ENCODE assay signal across 9 cellular contexts in genomic region chr2:161576421-161576820, GRCh38. TPM values are rescaled to one million over a fixed set of nuclear protein-coding genes. Genes with fewer than 3 reads are reported as not detected.
DNase-seq lines count a peak whose midpoint lies in the region; ATAC-seq and TF ChIP-seq lines count a peak whose summit lies in the region.
"Had no signal": no experiment of that assay in that cellular context is flagged by ENCODE, and none has a peak within 500 bp of the region (broad histone marks: within the 10 kb centered on the region; RNA-seq: fewer than 3 reads in every experiment).

No MANE protein-coding gene starts in this region.

- no peak overlapping the region for H4K5ac ChIP-seq in H9 (ENCODE audit: insufficient read length, low read depth, low read length)

- H2BK20ac ChIP-seq in H9 (ENCODE audit: low read depth, low read length, poor library complexity, severe bottlenecking) = no peak overlapping the region

- H2AFZ ChIP-seq in H9 (ENCODE audit: low read length) (peak overlapping the region; percentile 73), MM.1S (ENCODE audit: low read length) (no peak overlapping the region)

- no peaks in the 10 kb centered on the region for H4K20me1 ChIP-seq in H9 (ENCODE audit: control insufficient read depth, insufficient read depth, insufficient read length)
- no peaks in the 10 kb centered on the region for H4K20me1 ChIP-seq in MM.1S (ENCODE audit: insufficient read depth, low read length)

- no peak overlapping the region for H2BK12ac ChIP-seq in H9 (ENCODE audit: insufficient read length, low read depth, low read length)

- H4K91ac ChIP-seq in H9 (ENCODE audit: insufficient read length, low read depth, low read length) = no peak overlapping the region

- no peaks in the 10 kb centered on the region for H3K4me1 ChIP-seq in H9 (ENCODE audit: insufficient read depth, low read length)
- no peaks in the 10 kb centered on the region for H3K4me1 ChIP-seq in MM.1S (ENCODE audit: low read length)
- no peaks in the 10 kb centered on the region for H3K4me1 ChIP-seq in lower lobe of right lung

- H3K23ac ChIP-seq in H9 (ENCODE audit: insufficient read length, low read depth, low read length) = no peak overlapping the region

- WGBS in H9 (ENCODE audit: extremely low coverage, insufficient read length, low lambda C conversion rate) = no CpG with 5 or more reads among the region's 7 CpGs

- H2AK5ac ChIP-seq in H9 (ENCODE audit: insufficient read length, low read length) = no peak overlapping the region

- H3K4me3 Mint-ChIP-seq in H9 (no peak overlapping the region), natural killer cell (no peak overlapping the region)
- H3K4me3 Mint-ChIP-seq: T-helper 1 cell treated with Interleukin-12 subunit alpha and Interleukin-12 subunit beta and Interleukin-4 antibody, amounts not matched to agents 30 μg/mL and 1 μg/mL, for 36 hours had no signal

- H3K9me3 ChIP-seq in H9 (ENCODE audit: control insufficient read depth, low read depth, low read length) (no peaks in the 10 kb centered on the region), MM.1S (replicated peaks; ENCODE audit: insufficient read depth, low read length) (no peaks in the 10 kb centered on the region), lower lobe of right lung (no peaks in the 10 kb centered on the region)

- H3K4me3 ChIP-seq in MM.1S (ENCODE audit: low read length) (no peak overlapping the region), lower lobe of right lung (no peak overlapping the region)

- no peak overlapping the region for H3T11ph ChIP-seq in H9 (ENCODE audit: low read length)

- no peak overlapping the region for H3K4ac ChIP-seq in H9 (ENCODE audit: low read depth, low read length)

- no peak overlapping the region for H2BK15ac ChIP-seq in H9 (ENCODE audit: low read depth, low read length)

- ATAC-seq in lower lobe of right lung = no peak
- no peak for ATAC-seq in natural killer cell

- no peak overlapping the region for H3K27ac ChIP-seq in H9 (ENCODE audit: insufficient read length, low read depth, low read length)
- no peak overlapping the region for H3K27ac ChIP-seq in MM.1S (ENCODE audit: low read length)
- H3K27ac ChIP-seq in lower lobe of right lung = no peak overlapping the region

- H3K9ac ChIP-seq in H9 (ENCODE audit: extremely low read depth, insufficient read length, low read length) = no peak overlapping the region
- H3K9ac ChIP-seq in MM.1S (ENCODE audit: low read length) = no peak overlapping the region

- intact Hi-C loops in lower lobe of right lung (cut with DNase I) = no loop called here
- intact Hi-C loops in natural killer cell (cut with micrococcal nuclease) = no loop called here

- peak; percentile 78 for TF ChIP-seq CTCF in H9 (conservative IDR thresholded peaks at IDR 0.05)
- TF ChIP-seq CTCF in MM.1S (IDR thresholded peaks at IDR 0.05; ENCODE audit: low read length) = peak; percentile 12; the same call in 1 of the 2 replicates
- TF ChIP-seq CTCF in lower lobe of right lung (IDR thresholded peaks at IDR 0.05) = peak; percentile 6
- no peak for TF ChIP-seq CTCF in natural killer cell (IDR thresholded peaks at IDR 0.05)

- peaks cover 4% of the 10 kb centered on the region for H3K23me2 ChIP-seq in H9 (ENCODE audit: insufficient read length, low read depth, low read length, poor library complexity, severe bottlenecking)

- peaks cover 3 to 9% of the 10 kb centered on the region in 2 experiments; a peak in 2 of 4 replicates for H3K4me1 Mint-ChIP-seq in H9
- H3K4me1 Mint-ChIP-seq in natural killer cell = peaks cover 0 to 5% of the 10 kb centered on the region in 2 donors

- no peak overlapping the region for H3K56ac ChIP-seq in H9 (ENCODE audit: insufficient read length, low read depth, low read length)

- DNase-seq in NCI-H2171 treated with DMSO at 0.1 percent for 48 hours (lab: John Stamatoyannopoulos, UW) (peak; percentile 17), NCI-H2171 (lab: John Stamatoyannopoulos, UW) (no peak), H9 (peak; percentile 87), MM.1S (no peak), lower lobe of right lung (no peak), natural killer cell (no peak), AG08396 (ENCODE audit: low spot score) (no peak), NCI-H187 (lab: John Stamatoyannopoulos, UW) (no peak)

- no peak overlapping the region for H2BK120ac ChIP-seq in H9 (ENCODE audit: low read depth, low read length, poor library complexity, severe bottlenecking)

- H3K27ac Mint-ChIP-seq in H9 = no peak overlapping the region; a peak in 1 of 7 replicates
- H3K27ac Mint-ChIP-seq in natural killer cell = no peak overlapping the region
- H3K27ac Mint-ChIP-seq: T-helper 1 cell treated with Interleukin-12 subunit alpha and Interleukin-12 subunit beta and Interleukin-4 antibody, amounts not matched to agents 30 μg/mL and 1 μg/mL, for 36 hours had no signal

- no peaks in the 10 kb centered on the region for H3K9me2 ChIP-seq in MM.1S (replicated peaks; ENCODE audit: insufficient read depth, low read length)

- H3K18ac ChIP-seq in H9 (ENCODE audit: insufficient read length, low read depth, low read length) = no peak overlapping the region

- H2BK5ac ChIP-seq in H9 (ENCODE audit: insufficient read length, low read length) = no peak overlapping the region

- H3K9me3 Mint-ChIP-seq in H9 (no peaks in the 10 kb centered on the region; a peak in 1 of 5 replicates), natural killer cell (no peaks in the 10 kb centered on the region)
- H3K9me3 Mint-ChIP-seq: T-helper 1 cell treated with Interleukin-12 subunit alpha and Interleukin-12 subunit beta and Interleukin-4 antibody, amounts not matched to agents 30 μg/mL and 1 μg/mL, for 36 hours had no signal

- H3K14ac ChIP-seq in H9 (ENCODE audit: insufficient read depth, low read length) = no peak overlapping the region

- H3K79me1 ChIP-seq in H9 (ENCODE audit: insufficient read depth, low read depth, low read length, poor library complexity, severe bottlenecking) = no peaks in the 10 kb centered on the region

- H3K27me3 Mint-ChIP-seq in H9 (ENCODE audit: low read depth) (no peaks in the 10 kb centered on the region), natural killer cell (ENCODE audit: low read depth in 2 of 2) (peaks cover 0 to 11% of the 10 kb centered on the region in 2 donors)

- no peak overlapping the region for H4K8ac ChIP-seq in H9 (replicated peaks; ENCODE audit: insufficient read length, low read depth, low read length)

- H3K36me3 ChIP-seq in MM.1S (replicated peaks; ENCODE audit: insufficient read depth, low read length) (no peaks in the 10 kb centered on the region), lower lobe of right lung (no peaks in the 10 kb centered on the region)

- H3K36me3 Mint-ChIP-seq in H9 (ENCODE audit: insufficient read depth in 1 of 3, low read depth in 3 of 3) (no peaks in the 10 kb centered on the region), natural killer cell (no peaks in the 10 kb centered on the region)

- H3F3A ChIP-seq in MM.1S (ENCODE audit: insufficient read depth, low read length) = no peaks in the 10 kb centered on the region

- no peak overlapping the region for H3K4me2 ChIP-seq in H9 (ENCODE audit: insufficient read depth, insufficient read length, low read length)
- H3K4me2 ChIP-seq in MM.1S (ENCODE audit: low read depth, low read length) = no peak overlapping the region

- H3K27me3 ChIP-seq in H9 (ENCODE audit: insufficient read depth, low read length) = no peaks in the 10 kb centered on the region
- H3K27me3 ChIP-seq in MM.1S (replicated peaks; ENCODE audit: insufficient read depth, low read length) = no peaks in the 10 kb centered on the region
- no peaks in the 10 kb centered on the region for H3K27me3 ChIP-seq in lower lobe of right lung (ENCODE audit: low read depth)

- H3K79me2 ChIP-seq in H9 (ENCODE audit: insufficient read depth, low read length) = no peaks in the 10 kb centered on the region
- no peaks in the 10 kb centered on the region for H3K79me2 ChIP-seq in MM.1S (ENCODE audit: low read length)

RNA-seq across cellular contexts. Expression of gene SLC4A10, which starts 47.8 kb away (rescaled TPM):
- total RNA-seq in H9 (2021) = 0.04 TPM in 1 of 2 replicates, not detected in the other
- 0.15 TPM for total RNA-seq in lower lobe of right lung
- 1 to 10 TPM; 1.7 to 2.2 (median 1.9) TPM for total RNA-seq in natural killer cell

Comparison
In these comparisons a context has a peak if more than half of its experiments do, and no peak if none do; other contexts are left out.
1. DNase-seq: peak in NCI-H2171 treated with DMSO at 0.1 percent for 48 hours (single experiment) and H9 (single experiment); none in NCI-H2171 (single experiment), MM.1S (single experiment), lower lobe of right lung (single experiment), natural killer cell (single experiment), AG08396 (single experiment) and NCI-H187 (0 of 2).